ENCODE assay signal across 1 cellular context in genomic region chr2:47086054-47086471, GRCh38.
TF ChIP-seq lines count a peak whose summit lies in the region.

No MANE protein-coding gene starts in this region.

TF ChIP-seq in HCT116, 20 proteins besides CTCF, POLR2A, EP300 and RAD21 (continued from another document):
- TF ChIP-seq ATF3 (IDR thresholded peaks at IDR 0.05) (no peak), JUND (IDR thresholded peaks at IDR 0.05) (no peak), ZNF274 (IDR thresholded peaks at IDR 0.05; ENCODE audit: low read depth, low read length) (no peak), POLR2AphosphoS5 (IDR thresholded peaks at IDR 0.05; ENCODE audit: low read depth, low read length) (no peak), MAX (IDR thresholded peaks at IDR 0.05) (no peak), YY1 (IDR thresholded peaks at IDR 0.05; ENCODE audit: extremely low read depth, insufficient replicate concordance, low read depth, low read length) (no peak), ELF1 (IDR thresholded peaks at IDR 0.05; ENCODE audit: borderline replicate concordance, low read depth) (no peak), EZH2phosphoT487 (IDR thresholded peaks at IDR 0.05; ENCODE audit: borderline replicate concordance) (no peak), ZBTB33 (IDR thresholded peaks at IDR 0.05; ENCODE audit: extremely low read depth, insufficient replicate concordance, low read length) (no peak)
TF ChIP-seq in HCT116: peak in this region for 0.
